ENCODE assay signal across 26 cellular contexts in the genomic region with DNA sequence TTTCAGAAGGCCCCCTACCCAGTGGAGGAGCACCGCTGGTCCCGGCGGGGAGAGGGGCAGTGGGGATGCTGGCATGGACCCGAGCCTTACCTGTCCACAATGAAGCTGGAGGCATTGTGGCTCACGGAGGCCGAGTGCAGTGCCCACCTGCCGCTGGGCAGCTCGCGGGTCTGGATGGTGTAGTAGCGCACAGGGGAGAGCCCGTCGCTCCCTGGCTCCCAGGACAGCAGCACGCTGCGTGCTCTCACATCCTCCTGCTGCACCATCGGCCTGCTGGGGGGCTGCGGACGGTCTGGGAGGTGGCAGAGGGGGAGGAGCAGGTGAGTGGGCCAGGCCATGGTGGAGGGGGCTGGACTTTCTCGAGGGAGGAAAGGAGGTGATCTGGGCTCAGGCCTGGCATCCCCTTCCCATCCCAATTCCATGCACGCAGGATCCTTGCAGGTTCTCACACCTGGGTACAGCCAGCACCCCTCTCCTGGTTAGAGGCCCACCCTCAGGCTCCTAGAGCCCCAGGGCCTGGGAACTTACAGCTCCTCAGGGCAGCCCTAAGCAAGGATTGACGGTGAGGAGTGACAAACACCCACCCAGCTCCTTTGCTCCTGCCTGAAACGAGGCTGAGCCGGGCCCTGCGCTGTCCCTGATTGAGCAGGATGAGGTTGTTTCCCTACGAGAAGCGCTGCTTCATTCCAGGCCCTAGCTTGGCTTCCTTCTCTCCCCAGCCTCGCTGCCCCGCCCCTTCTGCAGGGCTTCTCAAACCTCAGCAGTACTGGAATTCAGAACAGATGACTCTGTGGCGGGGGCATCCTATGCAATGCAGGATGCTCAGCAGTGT.
DNase-seq lines count a peak whose midpoint lies in the region; ATAC-seq, FAIRE-seq and TF ChIP-seq lines count a peak whose summit lies in the region.
"Had no signal": no experiment of that assay in that cellular context is flagged by ENCODE, and none has a peak within 500 bp of the region (broad histone marks: within the 10 kb centered on the region; RNA-seq: fewer than 3 reads in every experiment).

No MANE protein-coding gene starts in this region.

- no peaks in the 10 kb centered on the region for H3K4me1 ChIP-seq in right atrium auricular region
- no peaks in the 10 kb centered on the region for H3K4me1 ChIP-seq in kidney (ENCODE audit: control insufficient read depth in 1 of 2, insufficient read depth in 1 of 2, low read depth in 1 of 2, low read length in 2 of 2)
- H3K4me1 ChIP-seq: esophagus squamous epithelium, left ventricle myocardium inferior, vagina had no signal

- no peak overlapping the region for H3K9ac ChIP-seq in kidney (ENCODE audit: low read length in 2 of 2)

- no peak for FAIRE-seq in kidney (lab: Jason Lieb, UNC)
- FAIRE-seq: astrocyte had no signal

- no peak for TF ChIP-seq POLR2A in lower leg skin (IDR thresholded peaks at IDR 0.05)

- H3K36me3 ChIP-seq in right atrium auricular region (no peaks in the 10 kb centered on the region), kidney (ENCODE audit: control insufficient read depth in 1 of 2, insufficient read depth in 2 of 2, low read length in 2 of 2) (no peaks in the 10 kb centered on the region)
- H3K36me3 ChIP-seq: esophagus squamous epithelium, left ventricle myocardium inferior, vagina had no signal

- H3K27ac ChIP-seq in right atrium auricular region, result no peak overlapping the region
- H3K27ac ChIP-seq in kidney (ENCODE audit: low read depth in 2 of 2, low read length in 2 of 2), result no peak overlapping the region
- H3K27ac ChIP-seq: esophagus squamous epithelium, left ventricle myocardium inferior, vagina had no signal

- TF ChIP-seq CTCF in right atrium auricular region (IDR thresholded peaks at IDR 0.05), result no peak
- no peak for TF ChIP-seq CTCF in astrocyte of the spinal cord (IDR thresholded peaks at IDR 0.05; ENCODE audit: low read depth, low read length)
- TF ChIP-seq CTCF in kidney (IDR thresholded peaks at IDR 0.05; ENCODE audit: borderline replicate concordance, extremely low read depth, insufficient read depth), result no peak
- TF ChIP-seq CTCF in lower leg skin (IDR thresholded peaks at IDR 0.05), result no peak

- 73 to 85% methylated on average over 25 to 27 of the region's 28 CpGs for WGBS in lower leg skin, 2 donors

- no peak for ATAC-seq in left ventricle myocardium superior
- no peak for ATAC-seq in HG03095 (IDR thresholded peaks at IDR 0.05; ENCODE audit: unreplicated experiment)
- ATAC-seq: activated T-cell treated with anti-CD3 and anti-CD28 coated beads, Interleukin-2, amount 50 U/mL, for 4 hours had no signal

- intact Hi-C loops in left ventricle myocardium superior (cut with micrococcal nuclease) (no loop called here), kidney (cut with DNase I) (no loop called here), lower leg skin (cut with DNase I; ENCODE audit: low total_unique reads) (no loop called here)

- in situ Hi-C loops in astrocyte of the spinal cord (cut with HindIII; ENCODE audit: low sequenced_read_pairs) (no loop called here), KBM-7 (cut with MboI; ENCODE audit: low pct_unique_long_range_greater_than_20kb, low sequenced_read_pairs) (no loop called here)

- H3K4me3 ChIP-seq in right atrium auricular region (no peak overlapping the region), astrocyte of the spinal cord (ENCODE audit: low read depth, low read length) (no peak overlapping the region), kidney (ENCODE audit: low read length in 2 of 2) (no peak overlapping the region), lower leg skin (ENCODE audit: low read depth, poor library complexity, severe bottlenecking) (no peak overlapping the region)
- H3K4me3 ChIP-seq: esophagus squamous epithelium, left ventricle myocardium inferior, vagina had no signal

- DNase-seq in left ventricle myocardium superior, result peak; percentile 16
- no peak for DNase-seq in right atrium auricular region (ENCODE audit: low spot score)
- DNase-seq in astrocyte of the spinal cord (ENCODE audit: low read depth, low spot score), result peak; percentile 20
- peak; percentile 52 for DNase-seq in kidney
- no peak for DNase-seq in KBM-7
- DNase-seq in lower leg skin (ENCODE audit: low spot score in 2 of 2), result no peak
- no peak for DNase-seq in middle frontal gyrus (ENCODE audit: extremely low spot score, low spot score)
- DNase-seq: activated CD4-positive, CD25-positive, alpha-beta regulatory T cell treated with anti-CD3 and anti-CD28 coated beads, Interleukin-2, amount 50 U/mL, for 72 hours; activated CD8-positive, alpha-beta memory T cell treated with anti-CD3 and anti-CD28 coated beads for 24 hours; activated naive CD4-positive, alpha-beta T cell treated with anti-CD3 and anti-CD28 coated beads, Interleukin-2, amount 10 ng/mL, durations not matched to agents 7 days and 5 days; activated T-cell treated with anti-CD3 and anti-CD28 coated beads, Interleukin-2, amount 50 U/mL, for 4 hours; CD4-positive, alpha-beta T cell; effector memory CD4-positive, alpha-beta T cell; esophagus squamous epithelium; HCEC 1CT; head of caudate nucleus; left ventricle myocardium inferior; NCI-H1105 treated with DMSO at 0.1 percent for 48 hours; NCI-H510A; occipital lobe; RPMI8226; substantia nigra; SW 1271 had no signal

- no peaks in the 10 kb centered on the region for H3K9me3 ChIP-seq in right atrium auricular region
- H3K9me3 ChIP-seq in kidney (ENCODE audit: control insufficient read depth in 1 of 2, low read length in 2 of 2), result no peaks in the 10 kb centered on the region
- H3K9me3 ChIP-seq: esophagus squamous epithelium, left ventricle myocardium inferior, vagina had no signal

- H3K27me3 ChIP-seq in right atrium auricular region, result no peaks in the 10 kb centered on the region
- H3K27me3 ChIP-seq: esophagus squamous epithelium, vagina had no signal

Comparison
In these comparisons a context has a peak if more than half of its experiments do, and no peak if none do; other contexts are left out.
1. DNase-seq: peak in left ventricle myocardium superior (single experiment), astrocyte of the spinal cord (single experiment) and kidney (single experiment); none in right atrium auricular region (single experiment), KBM-7 (single experiment), lower leg skin (0 of 2) and middle frontal gyrus (single experiment).